Comparison of ENCODE assay signal across 11 cellular contexts in the genomic region with DNA sequence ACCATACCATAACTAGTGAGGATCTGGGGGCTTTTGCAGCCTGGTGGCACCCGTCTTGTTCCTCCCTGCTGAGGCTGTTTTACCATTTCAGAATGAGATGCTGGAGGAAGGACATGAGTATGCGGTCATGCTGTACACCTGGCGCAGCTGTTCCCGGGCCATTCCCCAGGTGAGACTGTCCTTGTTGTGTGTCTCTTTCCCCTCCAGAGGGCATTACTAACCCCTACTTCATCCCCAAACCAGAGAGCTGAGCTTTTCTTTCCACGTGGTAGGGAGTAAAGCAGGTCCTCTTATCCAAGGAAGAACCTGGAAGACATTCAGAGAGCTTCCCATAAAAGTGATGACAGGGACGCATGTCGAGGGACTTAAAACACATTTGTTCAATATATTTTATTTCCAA. TPM values are rescaled to one million over a fixed set of nuclear protein-coding genes. Genes with fewer than 3 reads are reported as not detected.
DNase-seq lines count a peak whose midpoint lies in the region; ATAC-seq, FAIRE-seq and TF ChIP-seq lines count a peak whose summit lies in the region.
"Had no signal": no experiment of that assay in that cellular context is flagged by ENCODE, and none has a peak within 500 bp of the region (broad histone marks: within the 10 kb centered on the region; RNA-seq: fewer than 3 reads in every experiment).

No MANE protein-coding gene starts in this region.

- no peaks in the 10 kb centered on the region for H3K36me3 ChIP-seq in BE2C
- peaks cover 0 to 8% (median 3%) of the 10 kb centered on the region in 4 experiments; a peak in 4 of 8 replicates for H3K36me3 ChIP-seq in H1 (ENCODE audit: control insufficient read depth in 2 of 4, insufficient read depth in 4 of 4, low read length in 3 of 4)

- H3K23me2 ChIP-seq in H1 (ENCODE audit: low read depth, low read length), result no peaks in the 10 kb centered on the region

- peak in 1 of 2 experiments; percentile 32; a peak in 1 of 4 replicates for TF ChIP-seq RAD21 in H1 (IDR thresholded peaks at IDR 0.05 in 1 of 2, conservative IDR thresholded peaks at IDR 0.05 in 1 of 2; ENCODE audit: low read depth in 2 of 2, low read length in 2 of 2)

- POLR2A ChIA-PET in H1 (lab: Charles Lee; ENCODE audit: partially characterized antibody), result no interaction called here

- no peak for DNase-seq in BE2C
- peak; percentile 82 for DNase-seq in DMS53 (lab: John Stamatoyannopoulos, UW)
- peak; percentile 83 for DNase-seq in NCI-H748 treated with DMSO at 0.1 percent for 48 hours (lab: John Stamatoyannopoulos, UW)
- no peak for DNase-seq in H1 (ENCODE audit: low read depth in 1 of 2, low spot score in 2 of 2)
- no peak for DNase-seq in NCI-H345 (lab: John Stamatoyannopoulos, UW)
- no peak for DNase-seq in foreskin keratinocyte
- DNase-seq: NCI-H226, Right ventricle myocardium superior, testis had no signal

- ATAC-seq in foreskin keratinocyte (no peak), GM21529 (IDR thresholded peaks at IDR 0.05; ENCODE audit: unreplicated experiment) (no peak), HG02852 (IDR thresholded peaks at IDR 0.05; ENCODE audit: unreplicated experiment) (no peak)

- no peak overlapping the region for H2BK15ac ChIP-seq in H1 (ENCODE audit: low read length)

- H3K27ac ChIP-seq in H1 (ENCODE audit: low read depth, low read length), result no peak overlapping the region
- no peak overlapping the region for H3K27ac ChIP-seq in foreskin keratinocyte
- H3K27ac ChIP-seq: testis had no signal

- H4K5ac ChIP-seq in H1 (ENCODE audit: insufficient read length, low read depth, low read length), result no peak overlapping the region

- no peak overlapping the region for H4K8ac ChIP-seq in H1 (ENCODE audit: extremely low read depth, insufficient read depth, low read length)

- no peaks in the 10 kb centered on the region for H3K79me2 ChIP-seq in H1 (ENCODE audit: control insufficient read depth in 1 of 2, insufficient read depth in 2 of 2, low read length in 2 of 2)

- no peak overlapping the region for H4K91ac ChIP-seq in H1 (replicated peaks; ENCODE audit: insufficient read length, low read length)

- H2BK12ac ChIP-seq in H1 (ENCODE audit: low read depth, low read length), result no peak overlapping the region

- no peak overlapping the region for H2BK20ac ChIP-seq in H1 (ENCODE audit: low read length)

- no peaks in the 10 kb centered on the region for H3K27me3 ChIP-seq in BE2C
- H3K27me3 ChIP-seq in H1 (replicated peaks in 1 of 4; ENCODE audit: control insufficient read depth in 3 of 4, extremely low read depth in 1 of 4, insufficient read depth in 3 of 4, low read length in 3 of 4), result no peaks in the 10 kb centered on the region
- H3K27me3 ChIP-seq in foreskin keratinocyte, result no peaks in the 10 kb centered on the region
- H3K27me3 ChIP-seq: testis had no signal

- TF ChIP-seq CTCF in BE2C (IDR thresholded peaks at IDR 0.05; ENCODE audit: low read depth, low read length), result peak; percentile 6; the same call in 1 of the 2 replicates
- peak; percentile 33 to 35 (median 33); a peak in 3 of 4 replicates for TF ChIP-seq CTCF in H1 (IDR thresholded peaks at IDR 0.05; ENCODE audit: control extremely low read depth in 1 of 3, insufficient read depth in 1 of 3, low read depth in 1 of 3, low read length in 3 of 3)
- TF ChIP-seq CTCF in foreskin keratinocyte (conservative IDR thresholded peaks at IDR 0.05), result no peak

- H2AK5ac ChIP-seq in H1 (ENCODE audit: low read depth, low read length), result no peak overlapping the region

- TF ChIP-seq POLR2A in H1 (IDR thresholded peaks at IDR 0.05; ENCODE audit: control extremely low read depth in 1 of 2, low read depth in 2 of 2, low read length in 2 of 2), result no peak

- no peak overlapping the region for H3K18ac ChIP-seq in H1 (ENCODE audit: extremely low read depth, low read length)

- no peak overlapping the region for H3K4ac ChIP-seq in H1 (replicated peaks; ENCODE audit: insufficient read length, low read depth, low read length)

- no peaks in the 10 kb centered on the region; the same call in 1 of the 2 replicates for H3K79me1 ChIP-seq in H1 (ENCODE audit: low read depth, low read length)

- H4K20me1 ChIP-seq in H1 (replicated peaks in 1 of 2; ENCODE audit: control insufficient read depth in 1 of 2, insufficient read depth in 2 of 2, low read length in 2 of 2), result no peaks in the 10 kb centered on the region

- FAIRE-seq in H1 (lab: Jason Lieb, UNC), result no peak

- H3K4me1 ChIP-seq in BE2C, result no peaks in the 10 kb centered on the region
- no peaks in the 10 kb centered on the region for H3K4me1 ChIP-seq in H1 (replicated peaks in 1 of 4; ENCODE audit: control insufficient read depth in 3 of 4, insufficient read depth in 4 of 4, low read length in 3 of 4)
- no peaks in the 10 kb centered on the region for H3K4me1 ChIP-seq in foreskin keratinocyte
- H3K4me1 ChIP-seq: testis had no signal

- CTCF ChIA-PET in H1 (lab: Charles Lee; ENCODE audit: partially characterized antibody), result interaction anchor here (0.5 to 3.7 kb wide), 11 partner anchors 9 to 146 kb away, joined by 3 to 20 read pairs (median 3); no protein-coding TSS in a partner anchor

- no peak overlapping the region for H3K23ac ChIP-seq in H1 (ENCODE audit: insufficient read length)

- no peak overlapping the region for H3K56ac ChIP-seq in H1 (replicated peaks; ENCODE audit: insufficient read length, low read depth, low read length)

- no peak overlapping the region for H3K14ac ChIP-seq in H1 (ENCODE audit: insufficient read length)

- H3K9me3 ChIP-seq in BE2C, result no peaks in the 10 kb centered on the region
- no peaks in the 10 kb centered on the region for H3K9me3 ChIP-seq in H1 (ENCODE audit: insufficient read depth in 2 of 2, low read depth in 1 of 2, low read length in 1 of 2)
- H3K9me3 ChIP-seq: testis had no signal

- no peak overlapping the region for H2AFZ ChIP-seq in H1 (ENCODE audit: low read length)

- no peak overlapping the region for H2BK120ac ChIP-seq in H1 (replicated peaks; ENCODE audit: low read depth, low read length)

- H3K4me3 ChIP-seq in BE2C (ENCODE audit: low read depth, low read length) (no peak overlapping the region), H1 (ENCODE audit: extremely low read depth in 1 of 4, insufficient read depth in 2 of 4, low read depth in 3 of 4, low read length in 4 of 4) (no peak overlapping the region)
- H3K4me3 ChIP-seq: testis had no signal

- H3K9ac ChIP-seq in H1 (replicated peaks in 1 of 4; ENCODE audit: extremely low read depth in 1 of 4, low read depth in 3 of 4, low read length in 3 of 4), result no peak overlapping the region

- no peak for TF ChIP-seq EP300 in H1 (IDR thresholded peaks at IDR 0.05; ENCODE audit: borderline replicate concordance in 1 of 2, low read depth in 2 of 2, low read length in 2 of 2)

- no peak overlapping the region for H2BK5ac ChIP-seq in H1 (ENCODE audit: low read depth, low read length)

- H3K4me2 ChIP-seq in H1 (ENCODE audit: insufficient read depth in 1 of 2, low read depth in 2 of 2, low read length in 2 of 2), result no peak overlapping the region

- WGBS in H1 (ENCODE audit: extremely low coverage in 1 of 2, insufficient coverage in 1 of 2, insufficient read length in 1 of 2, insufficient replicate concordance in 2 of 2, low coverage in 1 of 2, low lambda C conversion rate in 2 of 2, missing lambda C conversion rate in 1 of 2), 2 experiments, result 85% methylated on average over 7 of the region's 7 CpGs; no CpG with 5 or more reads in 1 of the 2 experiments

TF ChIP-seq in H1, 55 proteins besides CTCF, POLR2A, EP300 and RAD21:
- TF ChIP-seq SIN3A (conservative IDR thresholded peaks at IDR 0.05 in 1 of 2, IDR thresholded peaks at IDR 0.05 in 1 of 2; ENCODE audit: low read depth in 1 of 2, low read length in 2 of 2) (no peak), GTF2F1 (IDR thresholded peaks at IDR 0.05; ENCODE audit: borderline replicate concordance, low read depth, low read length) (no peak), RBBP5 (IDR thresholded peaks at IDR 0.05; ENCODE audit: borderline replicate concordance, low read depth, low read length) (no peak), CBX8 (IDR thresholded peaks at IDR 0.05; ENCODE audit: borderline replicate concordance, low read depth, low read length) (no peak), BRCA1 (IDR thresholded peaks at IDR 0.05; ENCODE audit: low read depth, low read length) (no peak), EGR1 (IDR thresholded peaks at IDR 0.05; ENCODE audit: borderline replicate concordance, low read depth, low read length) (no peak)
- TF ChIP-seq, protein P1, sequence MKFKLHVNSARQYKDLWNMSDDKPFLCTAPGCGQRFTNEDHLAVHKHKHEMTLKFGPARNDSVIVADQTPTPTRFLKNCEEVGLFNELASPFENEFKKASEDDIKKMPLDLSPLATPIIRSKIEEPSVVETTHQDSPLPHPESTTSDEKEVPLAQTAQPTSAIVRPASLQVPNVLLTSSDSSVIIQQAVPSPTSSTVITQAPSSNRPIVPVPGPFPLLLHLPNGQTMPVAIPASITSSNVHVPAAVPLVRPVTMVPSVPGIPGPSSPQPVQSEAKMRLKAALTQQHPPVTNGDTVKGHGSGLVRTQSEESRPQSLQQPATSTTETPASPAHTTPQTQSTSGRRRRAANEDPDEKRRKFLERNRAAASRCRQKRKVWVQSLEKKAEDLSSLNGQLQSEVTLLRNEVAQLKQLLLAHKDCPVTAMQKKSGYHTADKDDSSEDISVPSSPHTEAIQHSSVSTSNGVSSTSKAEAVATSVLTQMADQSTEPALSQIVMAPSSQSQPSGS (IDR thresholded peaks at IDR 0.05; ENCODE audit: low read length), result no peak
TF ChIP-seq in H1: peak in this region for 0.

RNA-seq across cellular contexts. Expression of gene CYFIP2, which starts 28.8 kb away (rescaled TPM):
- 18.2 TPM for polyA plus RNA-seq in BE2C (2012; ENCODE audit: insufficient read depth, insufficient read length, low read depth)
- total RNA-seq in H1 (2021; fragmentation: NEBNext Ultra II Directional; extraction: Animal tissue kit (Norgen Biotek cat#: 25700)), result 80.6 and 85.3 TPM in 2 replicates
- polyA plus RNA-seq in H1 (2011; rRNA removed), result 45.1 and 60.6 TPM in 2 replicates
- 47.8 TPM for polyA plus RNA-seq in H1 (2011; cell fraction: cytosol; rRNA removed)
- polyA plus RNA-seq in H1 (2011; cell fraction: nucleus; rRNA removed), result 106 TPM
- polyA plus RNA-seq in H1 (2012, experiment 1 of 2), result 57.8 to 92.7 TPM (median 86.3 TPM) in 4 replicates
- 47.4 TPM for polyA plus RNA-seq in H1 (2012, experiment 2 of 2)
- polyA plus RNA-seq in H1 (2013, experiment 1 of 2), result 56.3 TPM
- polyA plus RNA-seq in H1 (2013, experiment 2 of 2), result 50.6 TPM
- polyA minus RNA-seq in H1 (2011; rRNA and poly(A)+ RNA removed), result 99.5 and 101 TPM in 2 replicates
- 47.6 TPM for polyA minus RNA-seq in H1 (2011; cell fraction: cytosol; rRNA and poly(A)+ RNA removed)
- 98.7 TPM for polyA minus RNA-seq in H1 (2011; cell fraction: nucleus; rRNA and poly(A)+ RNA removed)
- total RNA-seq in foreskin keratinocyte, result 1.1 and 1.2 TPM in 2 replicates
- 0.53 and 0.68 TPM in 2 replicates for polyA plus RNA-seq in foreskin keratinocyte

Comparison
In these comparisons a context has a peak if more than half of its experiments do, and no peak if none do; other contexts are left out.
1. DNase-seq: peak in DMS53 (single experiment) and NCI-H748 treated with DMSO at 0.1 percent for 48 hours (single experiment); none in BE2C (single experiment), H1 (0 of 2), NCI-H345 (single experiment) and foreskin keratinocyte (0 of 2).
2. RNA of gene CYFIP2, which starts 28.8 kb away (total RNA-seq): 80.6 to 85.3 TPM in H1; 1.1 to 1.2 TPM in foreskin keratinocyte; every median in the first group is over 10 times any median in the second.